In the genomic region with DNA sequence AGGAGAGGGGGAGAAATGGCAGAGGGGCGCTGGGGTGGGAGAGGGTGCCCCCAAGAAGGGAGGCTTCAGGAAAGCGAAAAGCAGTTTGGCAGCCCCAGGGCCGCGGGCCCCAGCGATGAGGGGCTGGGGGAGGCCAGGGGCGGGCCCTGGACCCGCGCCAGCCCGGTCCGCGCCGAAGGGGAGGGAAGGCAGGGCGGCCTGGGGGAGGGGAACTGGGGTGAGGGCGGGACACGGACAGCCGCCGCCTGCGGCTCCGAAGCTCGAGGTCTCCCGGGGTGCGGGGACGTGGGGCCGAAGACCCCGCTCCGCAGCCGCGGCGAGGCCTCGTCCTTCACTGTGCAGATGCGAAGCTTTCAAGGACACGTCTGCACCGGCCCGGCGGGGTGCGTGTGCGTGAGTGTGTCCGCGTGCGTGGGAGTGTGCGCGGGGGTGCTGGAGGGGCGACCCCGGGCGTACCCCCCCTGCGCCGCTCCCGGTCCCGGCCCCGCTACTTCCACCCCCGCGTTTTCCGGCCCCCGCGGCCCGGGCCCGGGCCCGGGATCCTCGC, we compare ENCODE assay signal across 1 cellular context.
TF ChIP-seq lines count a peak whose summit lies in the region.

No MANE protein-coding gene starts in this region.

TF ChIP-seq in HEK293, 187 proteins besides CTCF, POLR2A, EP300 and RAD21 (continued from another document):
- TF ChIP-seq ZNF692 (tag by site-specific recombination; IDR thresholded peaks at IDR 0.05): 0 out of 2 replicates have a peak, but pooled peaks have one; percentile 18
- peak; percentile 86 for TF ChIP-seq PATZ1 (tag by site-specific recombination; IDR thresholded peaks at IDR 0.05)
- no peak for TF ChIP-seq ZNF777 (tag by site-specific recombination; IDR thresholded peaks at IDR 0.05; ENCODE audit: borderline replicate concordance)
- TF ChIP-seq KLF7 (tag by site-specific recombination; IDR thresholded peaks at IDR 0.05; ENCODE audit: borderline replicate concordance): no peak
- TF ChIP-seq KLF1 (tag by site-specific recombination; IDR thresholded peaks at IDR 0.05): peak; percentile 45
- no peak for TF ChIP-seq ZNF223 (tag by site-specific recombination; IDR thresholded peaks at IDR 0.05)
- TF ChIP-seq GLIS2 (tag by site-specific recombination; IDR thresholded peaks at IDR 0.05): peak; percentile 77
- no peak for TF ChIP-seq ZNF830 (tag by site-specific recombination; IDR thresholded peaks at IDR 0.05; ENCODE audit: low read depth)
- peak; percentile 14; the same call in 1 of the 2 replicates for TF ChIP-seq KLF9 (tag by site-specific recombination; IDR thresholded peaks at IDR 0.05; ENCODE audit: low read depth)
